ENCODE assay signal across 8 cellular contexts in the genomic region with DNA sequence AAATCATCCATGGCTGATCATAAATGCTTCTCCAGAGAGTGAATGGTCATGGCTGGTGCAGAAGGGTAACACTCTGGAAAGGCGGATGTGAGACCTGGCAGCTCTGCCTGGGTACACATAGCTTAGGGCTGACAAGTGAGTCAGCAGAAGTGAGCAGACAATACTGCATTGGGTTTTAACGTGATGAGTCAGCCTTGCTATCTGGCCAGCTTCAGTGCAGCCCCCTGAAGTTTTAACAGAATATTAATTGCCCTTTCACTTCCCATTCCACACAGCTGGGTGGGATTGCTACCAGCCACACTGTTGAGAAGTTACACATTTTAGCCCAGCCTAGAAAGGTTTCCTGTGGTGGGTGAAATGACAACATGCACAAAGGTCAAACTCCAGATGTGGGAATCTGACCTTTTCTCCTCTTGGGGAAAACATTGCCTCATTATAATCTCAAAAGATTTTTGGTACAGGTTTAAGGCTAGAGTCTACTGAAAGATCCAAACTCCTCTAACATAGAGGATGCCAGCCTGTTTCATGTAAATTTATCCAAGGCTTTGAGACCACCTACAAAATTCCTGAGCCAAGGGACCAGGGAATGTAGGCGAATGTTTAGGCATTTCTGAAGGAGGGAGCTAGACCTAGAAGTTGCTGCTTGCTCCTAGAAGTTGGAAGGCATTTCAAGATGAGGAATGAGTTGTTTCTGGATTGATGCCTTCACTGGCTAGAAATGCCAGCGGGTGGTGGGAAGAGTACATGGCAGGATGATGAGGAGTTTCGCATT.
DNase-seq lines count a peak whose midpoint lies in the region; ATAC-seq and TF ChIP-seq lines count a peak whose summit lies in the region.

No MANE protein-coding gene starts in this region.

- H3K9me3 Mint-ChIP-seq in CD4-positive, CD25-positive, alpha-beta regulatory T cell: no peaks in the 10 kb centered on the region
- H3K9me3 Mint-ChIP-seq in osteocyte (ENCODE audit: unreplicated experiment): peaks cover 7% of the 10 kb centered on the region

- no peaks in the 10 kb centered on the region for H3K36me3 ChIP-seq in CD4-positive, CD25-positive, alpha-beta regulatory T cell (ENCODE audit: control insufficient read depth, insufficient read depth, low read length)
- no peaks in the 10 kb centered on the region for H3K36me3 ChIP-seq in esophagus squamous epithelium

- H3K27me3 ChIP-seq in CD4-positive, CD25-positive, alpha-beta regulatory T cell (ENCODE audit: control insufficient read depth, insufficient read depth, low read length): no peaks in the 10 kb centered on the region
- no peaks in the 10 kb centered on the region for H3K27me3 ChIP-seq in esophagus squamous epithelium

- H3K36me3 Mint-ChIP-seq in CD4-positive, CD25-positive, alpha-beta regulatory T cell: no peaks in the 10 kb centered on the region
- H3K36me3 Mint-ChIP-seq in osteocyte (ENCODE audit: unreplicated experiment): peaks cover 4% of the 10 kb centered on the region

- no peak overlapping the region for H3K4me3 ChIP-seq in CD4-positive, CD25-positive, alpha-beta regulatory T cell (ENCODE audit: low read depth, low read length)
- H3K4me3 ChIP-seq in esophagus squamous epithelium: no peak overlapping the region

- H3K27ac ChIP-seq in CD4-positive, CD25-positive, alpha-beta regulatory T cell (ENCODE audit: insufficient read depth, low read length, poor library complexity, severe bottlenecking): no peak overlapping the region
- H3K27ac ChIP-seq in esophagus squamous epithelium: peak overlapping the region; percentile 53 to 79 (median 64)

- H3K4me3 Mint-ChIP-seq in CD4-positive, CD25-positive, alpha-beta regulatory T cell: no peak overlapping the region
- H3K4me3 Mint-ChIP-seq in osteocyte (ENCODE audit: unreplicated experiment): peak overlapping the region; percentile 2

- no peak for TF ChIP-seq POLR2A in esophagus squamous epithelium (IDR thresholded peaks at IDR 0.05)

- WGBS in esophagus squamous epithelium, 2 donors: 48% methylated on average over 5 of the region's 5 CpGs

- DNase-seq in CD4-positive, CD25-positive, alpha-beta regulatory T cell: peak in 1 of 3 donors; percentile 18
- DNase-seq in GM19240 (ENCODE audit: insufficient read length, low spot score) (peak; percentile 46), RPMI8226 (peak; percentile 85), esophagus squamous epithelium (lab: John Stamatoyannopoulos, UW) (no peak), osteocyte (ENCODE audit: extremely low spot score, unreplicated experiment) (no peak), NCI-H146 treated with DMSO at 0.1 percent for 48 hours (lab: John Stamatoyannopoulos, UW; ENCODE audit: unreplicated experiment) (no peak), NCI-H345 (lab: John Stamatoyannopoulos, UW) (no peak)

- H3K4me1 ChIP-seq in CD4-positive, CD25-positive, alpha-beta regulatory T cell (ENCODE audit: control insufficient read depth, insufficient read depth, low read length, poor library complexity, severe bottlenecking): no peaks in the 10 kb centered on the region
- peaks cover 5 to 29% (median 19%) of the 10 kb centered on the region in 3 donors for H3K4me1 ChIP-seq in esophagus squamous epithelium

- peaks cover 0 to 8% (median 6%) of the 10 kb centered on the region in 4 donors for H3K4me1 Mint-ChIP-seq in CD4-positive, CD25-positive, alpha-beta regulatory T cell
- peaks cover 72% of the 10 kb centered on the region for H3K4me1 Mint-ChIP-seq in osteocyte (ENCODE audit: unreplicated experiment)

- H3K27me3 Mint-ChIP-seq in CD4-positive, CD25-positive, alpha-beta regulatory T cell: no peaks in the 10 kb centered on the region
- no peaks in the 10 kb centered on the region for H3K27me3 Mint-ChIP-seq in osteocyte (ENCODE audit: unreplicated experiment)

- peak; percentile 39 to 45 for ATAC-seq in CD4-positive, CD25-positive, alpha-beta regulatory T cell (ENCODE audit: low read depth in 2 of 2)
- peak; percentile 94 for ATAC-seq in HG03139 (IDR thresholded peaks at IDR 0.05; ENCODE audit: unreplicated experiment)

- no peaks in the 10 kb centered on the region for H3K9me3 ChIP-seq in CD4-positive, CD25-positive, alpha-beta regulatory T cell (ENCODE audit: control insufficient read depth in 2 of 2, low read length in 2 of 2)
- H3K9me3 ChIP-seq in esophagus squamous epithelium: no peaks in the 10 kb centered on the region

- TF ChIP-seq CTCF in esophagus squamous epithelium (IDR thresholded peaks at IDR 0.05) (no peak), osteocyte (IDR thresholded peaks at IDR 0.05) (no peak)

- H3K27ac Mint-ChIP-seq in CD4-positive, CD25-positive, alpha-beta regulatory T cell: peak overlapping the region in 1 of 3 donors; percentile 52
- peak overlapping the region; percentile 92 for H3K27ac Mint-ChIP-seq in osteocyte (ENCODE audit: unreplicated experiment)

- intact Hi-C loops in esophagus squamous epithelium (cut with DNase I): no loop called here

Comparison
In these comparisons a context has a peak if more than half of its experiments do, and no peak if none do; other contexts are left out.
1. DNase-seq: peak in GM19240 (single experiment) and RPMI8226 (single experiment); none in esophagus squamous epithelium (single experiment), osteocyte (single experiment), NCI-H146 treated with DMSO at 0.1 percent for 48 hours (single experiment) and NCI-H345 (single experiment).